10 cellular contexts compared by ENCODE assay signal in the genomic region with DNA sequence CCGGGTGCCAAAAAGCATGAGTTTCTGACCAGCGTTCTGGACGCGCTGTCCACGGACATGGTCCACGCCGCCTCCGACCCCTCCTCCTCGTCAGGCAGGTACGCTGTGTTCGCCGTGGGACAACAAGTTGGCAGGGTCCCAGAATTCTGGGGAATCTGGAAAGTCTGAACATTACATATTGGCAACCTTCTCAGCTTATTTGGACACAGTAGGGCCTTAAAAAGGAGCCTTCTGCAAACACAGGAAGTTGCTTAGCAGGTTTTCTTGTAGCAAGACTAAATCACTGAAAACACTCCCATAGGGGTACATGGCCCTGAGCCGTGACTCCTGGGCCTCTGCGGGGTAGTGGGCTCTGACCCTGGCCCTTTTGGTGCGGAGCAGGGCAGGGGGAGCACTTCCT.
"Had no signal": no experiment of that assay in that cellular context is flagged by ENCODE, and none has a peak within 500 bp of the region (broad histone marks: within the 10 kb centered on the region; RNA-seq: fewer than 3 reads in every experiment).

No MANE protein-coding gene starts in this region.

- H3K27ac ChIP-seq: esophagus muscularis mucosa, neural progenitor cell had no signal

- H3K9me3 ChIP-seq: esophagus muscularis mucosa had no signal

- H3K36me3 ChIP-seq: neural progenitor cell had no signal

- H3K4me1 ChIP-seq: neural progenitor cell had no signal

- DNase-seq: activated T-cell treated with anti-CD3 and anti-CD28 coated beads, Interleukin-2, amount 50 U/mL, for 1 hour; amniotic stem cell; cerebellar nuclear complex; dermis blood vessel endothelial cell; right cardiac atrium; substantia nigra; T-helper 17 cell had no signal

- ATAC-seq: stimulated activated memory B cell treated with anti-CD40 and anti-IgM and Interleukin-4, amounts not matched to agents 10 μg/mL and 1 μg/mL and 100 μg/mL, for 72 hours; T-helper 17 cell had no signal

- H3K27me3 ChIP-seq: esophagus muscularis mucosa, neural progenitor cell had no signal

- H3K4me3 ChIP-seq: esophagus muscularis mucosa, neural progenitor cell had no signal
